ENCODE assay signal across 8 cellular contexts in the genomic region with DNA sequence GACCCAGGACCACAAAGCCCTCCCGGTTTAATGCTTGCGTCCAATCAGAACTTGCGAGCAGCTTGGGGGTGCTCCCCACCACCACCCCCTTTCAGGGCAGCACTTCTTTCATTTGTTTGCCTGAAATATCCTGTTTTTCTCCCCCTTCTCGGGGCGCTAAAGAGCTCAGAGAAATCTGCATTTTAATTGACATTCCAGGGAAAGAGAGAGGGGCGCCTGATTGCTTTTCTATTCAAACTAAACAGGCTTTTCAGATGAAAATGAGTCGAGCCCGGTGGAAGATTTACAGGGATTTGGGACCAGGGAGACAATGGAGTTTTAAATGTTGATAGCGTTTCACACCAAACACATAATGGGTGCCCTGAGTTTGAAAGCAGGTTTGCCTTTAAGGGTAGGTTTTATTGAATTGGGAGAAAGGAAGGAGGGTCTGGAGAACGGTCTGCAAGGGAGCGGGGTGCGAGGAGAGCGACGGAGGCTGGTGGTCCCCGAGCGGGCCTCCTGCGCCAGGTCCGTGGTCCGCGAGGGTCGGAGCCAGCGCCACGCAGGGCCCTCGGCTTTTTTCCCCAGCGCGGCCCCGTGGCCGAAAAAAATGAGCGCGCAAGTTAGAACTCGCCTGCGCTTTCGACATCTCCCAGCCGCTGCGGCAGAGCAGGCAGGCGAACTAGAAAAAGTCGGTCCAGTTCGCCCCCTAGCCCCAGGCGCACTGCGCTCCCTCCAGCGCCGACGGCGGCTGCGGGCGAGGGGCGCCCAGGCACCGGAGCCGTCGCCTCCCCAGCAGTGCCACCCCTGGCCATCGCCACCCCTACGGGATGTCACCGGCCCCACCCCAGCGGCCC. TPM values are rescaled to one million over a fixed set of nuclear protein-coding genes. Genes with fewer than 3 reads are reported as not detected.
DNase-seq lines count a peak whose midpoint lies in the region; ATAC-seq and TF ChIP-seq lines count a peak whose summit lies in the region.

No MANE protein-coding gene starts in this region.

- TF ChIP-seq CTCF in VCaP (conservative IDR thresholded peaks at IDR 0.05) (peak; percentile 15; the same call in 1 of the 2 replicates), prostate gland (IDR thresholded peaks at IDR 0.05) (peak in 3 of 4 experiments; percentile 31 to 56 (median 49))

- H3K36me3 ChIP-seq in GM23248 (ENCODE audit: low read depth) (no peaks in the 10 kb centered on the region), prostate gland (no peaks in the 10 kb centered on the region)

- no peaks in the 10 kb centered on the region for H3K79me2 ChIP-seq in GM23248 (ENCODE audit: insufficient read depth)

- no peak for TF ChIP-seq POLR2A in prostate gland (IDR thresholded peaks at IDR 0.05)

- peak overlapping the region; percentile 12 for H3K4me2 ChIP-seq in GM23248 (ENCODE audit: unreplicated experiment)

- H3K9me2 ChIP-seq in GM23248 (ENCODE audit: insufficient read depth), result no peaks in the 10 kb centered on the region

- no peaks in the 10 kb centered on the region for H3F3A ChIP-seq in GM23248 (ENCODE audit: insufficient read depth)

- in situ Hi-C loops in GM23248 (cut with MboI), result no loop called here

- H3K27me3 ChIP-seq in GM23248 (replicated peaks; ENCODE audit: insufficient read depth) (peaks cover 53% of the 10 kb centered on the region), prostate gland (replicated peaks; ENCODE audit: insufficient read depth) (no peaks in the 10 kb centered on the region)

- H3K9me3 ChIP-seq in GM23248 (ENCODE audit: low read depth) (no peaks in the 10 kb centered on the region), prostate gland (no peaks in the 10 kb centered on the region)

- H3K4me1 ChIP-seq in GM23248 (ENCODE audit: insufficient read depth), result peaks cover 3% of the 10 kb centered on the region; the same call in 1 of the 2 replicates
- no peaks in the 10 kb centered on the region for H3K4me1 ChIP-seq in prostate gland (replicated peaks)

- no peaks in the 10 kb centered on the region for H4K20me1 ChIP-seq in GM23248 (ENCODE audit: insufficient read depth)

- H3K4me3 ChIP-seq in GM23248 (no peak overlapping the region), prostate gland (peak overlapping the region; percentile 46 to 56)

- WGBS in GM23248 (ENCODE audit: low coverage in 1 of 2, low lambda C conversion rate in 2 of 2, missing lambda C conversion rate in 2 of 2), 2 experiments, result 4 to 5% methylated on average over 38 to 53 of the region's 54 CpGs
- 1% methylated on average over 54 of the region's 54 CpGs for WGBS in prostate gland

- intact Hi-C loops in prostate gland (cut with DNase I), result loop anchor here (1.0 kb wide), 1 partner anchor 648 kb away; no protein-coding TSS in a partner anchor

- peak overlapping the region; percentile 42; the same call in 1 of the 2 replicates for H2AFZ ChIP-seq in GM23248

- H3K27ac ChIP-seq in GM23248 (no peak overlapping the region), VCaP (no peak overlapping the region), prostate gland (peak overlapping the region; percentile 79 to 83)

- no peak for ATAC-seq in GM19467 (IDR thresholded peaks at IDR 0.05; ENCODE audit: unreplicated experiment)

- DNase-seq in GM23248 (peak; percentile 40), hypothalamus (lab: John Stamatoyannopoulos, UW) (peak in 39 of 51 donors; percentile 14 to 87 (median 63)), prostate gland (ENCODE audit: low spot score) (peak; percentile 78), AML-193 (lab: John Stamatoyannopoulos, UW) (no peak), SHP77 treated with DMSO at 0.1 percent for 48 hours (lab: John Stamatoyannopoulos, UW) (no peak)
- no peak for DNase-seq in stimulated activated CD8-positive, alpha-beta memory T cell treated with anti-CD3 and anti-CD28 coated beads, Interleukin-4, amount 100 ng/mL, for 48 hours

- no peak overlapping the region for H3K9ac ChIP-seq in GM23248

RNA-seq across cellular contexts. Expression of a gene that starts 1.4 kb away (rescaled TPM):
- total RNA-seq in GM23248 (2014; rRNA removed; shearing (Covaris generic)), result not detected in 2 replicates
- polyA plus RNA-seq in GM23248 (2016; fragmentation: Nextera tagmentation; extraction: Ambion mirVana), result 0.09 and 0.15 TPM in 2 replicates
- 10 to 100 TPM; 49.7 to 78.5 TPM for total RNA-seq in prostate gland

Comparison
In these comparisons a context has a peak if more than half of its experiments do, and no peak if none do; other contexts are left out.
1. DNase-seq: peak in GM23248 (single experiment), hypothalamus (39 of 51) and prostate gland (single experiment); none in AML-193 (0 of 2), SHP77 treated with DMSO at 0.1 percent for 48 hours (single experiment) and stimulated activated CD8-positive, alpha-beta memory T cell treated with anti-CD3 and anti-CD28 coated beads, Interleukin-4, amount 100 ng/mL, for 48 hours (single experiment).
2. H3K27ac ChIP-seq: peak in prostate gland (2 of 2); none in GM23248 (single experiment) and VCaP (single experiment).
3. RNA of a gene that starts 1.4 kb away (total RNA-seq): 49.7 to 78.5 TPM in prostate gland; not detected in GM23248; every median in the first group is over 10 times any median in the second.